Comparison of ENCODE assay signal across 18 cellular contexts in genomic region chr17:39639566-39640458, GRCh38. TPM values are rescaled to one million over a fixed set of nuclear protein-coding genes. Genes with fewer than 3 reads are reported as not detected.
DNase-seq lines count a peak whose midpoint lies in the region; TF ChIP-seq lines count a peak whose summit lies in the region.
"Had no signal": no experiment of that assay in that cellular context is flagged by ENCODE, and none has a peak within 500 bp of the region (broad histone marks: within the 10 kb centered on the region; RNA-seq: fewer than 3 reads in every experiment).

No MANE protein-coding gene starts in this region.

- H3K4me1 ChIP-seq in adrenal gland (replicated peaks in 1 of 2) (peaks cover 62 to 85% of the 10 kb centered on the region in 2 donors), Peyer's patch (peaks cover 0 to 65% (median 16%) of the 10 kb centered on the region in 4 donors)

- no peak for TF ChIP-seq CTCF in adrenal gland (IDR thresholded peaks at IDR 0.05)
- TF ChIP-seq CTCF in mesothelial cell of epicardium (IDR thresholded peaks at IDR 0.05; ENCODE audit: unreplicated experiment) = no peak
- no peak for TF ChIP-seq CTCF in type B pancreatic cell (conservative IDR thresholded peaks at IDR 0.05)
- TF ChIP-seq CTCF in Peyer's patch (IDR thresholded peaks at IDR 0.05) = no peak

- H3K9me3 ChIP-seq in adrenal gland (replicated peaks in 1 of 3) = no peaks in the 10 kb centered on the region
- H3K9me3 ChIP-seq in Peyer's patch = no peaks in the 10 kb centered on the region
- H3K9me3 ChIP-seq: mucosa of descending colon, right atrium auricular region had no signal

- H3K36me3 Mint-ChIP-seq in activated naive CD8-positive, alpha-beta T cell = no peaks in the 10 kb centered on the region
- peaks cover 5% of the 10 kb centered on the region for H3K36me3 Mint-ChIP-seq in activated naive CD8-positive, alpha-beta T cell treated with anti-CD3 and anti-CD28 coated beads for 36 hours
- no peaks in the 10 kb centered on the region for H3K36me3 Mint-ChIP-seq in mesothelial cell of epicardium
- no peaks in the 10 kb centered on the region for H3K36me3 Mint-ChIP-seq in type B pancreatic cell

- H3K4me3 ChIP-seq in adrenal gland = peak overlapping the region in 1 of 4 donors; percentile 24
- no peak overlapping the region for H3K4me3 ChIP-seq in Peyer's patch
- H3K4me3 ChIP-seq: cardiac muscle cell, mucosa of descending colon, right atrium auricular region had no signal

- H3K4me1 Mint-ChIP-seq in activated naive CD8-positive, alpha-beta T cell (ENCODE audit: low read depth) = peaks cover 75% of the 10 kb centered on the region
- peaks cover 61% of the 10 kb centered on the region for H3K4me1 Mint-ChIP-seq in activated naive CD8-positive, alpha-beta T cell treated with anti-CD3 and anti-CD28 coated beads for 36 hours
- H3K4me1 Mint-ChIP-seq in mesothelial cell of epicardium (peaks cover 27% of the 10 kb centered on the region), type B pancreatic cell (ENCODE audit: unreplicated experiment) (peaks cover 45% of the 10 kb centered on the region)

- H3K9me3 Mint-ChIP-seq in activated naive CD8-positive, alpha-beta T cell (ENCODE audit: low read depth) = no peaks in the 10 kb centered on the region
- no peaks in the 10 kb centered on the region for H3K9me3 Mint-ChIP-seq in activated naive CD8-positive, alpha-beta T cell treated with anti-CD3 and anti-CD28 coated beads for 36 hours
- no peaks in the 10 kb centered on the region for H3K9me3 Mint-ChIP-seq in mesothelial cell of epicardium
- H3K9me3 Mint-ChIP-seq in type B pancreatic cell = no peaks in the 10 kb centered on the region
- H3K9me3 Mint-ChIP-seq: activated CD4-positive, alpha-beta T cell treated with anti-CD3 and anti-CD28 coated beads, Interleukin-2, amount 10 ng/mL, durations not matched to agents 7 days and 5 days had no signal

- intact Hi-C loops in adrenal gland (cut with DNase I) = no loop called here

- H3K27me3 Mint-ChIP-seq in activated naive CD8-positive, alpha-beta T cell = no peaks in the 10 kb centered on the region
- H3K27me3 Mint-ChIP-seq in activated naive CD8-positive, alpha-beta T cell treated with anti-CD3 and anti-CD28 coated beads for 36 hours = no peaks in the 10 kb centered on the region
- H3K27me3 Mint-ChIP-seq in mesothelial cell of epicardium (ENCODE audit: low read depth) (no peaks in the 10 kb centered on the region), type B pancreatic cell (no peaks in the 10 kb centered on the region)
- H3K27me3 Mint-ChIP-seq: activated CD4-positive, alpha-beta T cell treated with anti-CD3 and anti-CD28 coated beads, Interleukin-2, amount 10 ng/mL, durations not matched to agents 7 days and 5 days had no signal

- no peak for DNase-seq in activated naive CD8-positive, alpha-beta T cell treated with anti-CD3 and anti-CD28 coated beads for 36 hours
- DNase-seq in adrenal gland = peak in 4 of 7 donors; percentile 44 to 64 (median 57)
- no peak for DNase-seq in mesothelial cell of epicardium (ENCODE audit: low spot score in 2 of 2, unreplicated experiment in 2 of 2)
- no peak for DNase-seq in type B pancreatic cell (ENCODE audit: extremely low spot score, unreplicated experiment)
- DNase-seq in HUDEP-2 (lab: John Stamatoyannopoulos, UW; ENCODE audit: unreplicated experiment in 76 of 76) = no peak
- no peak for DNase-seq in GDM1 (lab: John Stamatoyannopoulos, UW)
- DNase-seq in Peyer's patch = no peak
- DNase-seq: ACHN; activated CD4-positive, alpha-beta T cell treated with anti-CD3 and anti-CD28 coated beads, Interleukin-2, amount 10 ng/mL, durations not matched to agents 7 days and 5 days; DMS153; mucosa of descending colon; stimulated activated CD4-positive, alpha-beta T cell treated with anti-CD3 and anti-CD28 coated beads, Interleukin-4, amount 100 ng/mL, for 24 hours; stimulated activated naive CD4-positive, alpha-beta T cell had no signal

- no peaks in the 10 kb centered on the region for H3K36me3 ChIP-seq in adrenal gland (replicated peaks in 1 of 2)
- H3K36me3 ChIP-seq in Peyer's patch = no peaks in the 10 kb centered on the region
- H3K36me3 ChIP-seq: cardiac muscle cell, right atrium auricular region had no signal

- peak overlapping the region; percentile 69 for H3K4me3 Mint-ChIP-seq in activated naive CD8-positive, alpha-beta T cell
- H3K4me3 Mint-ChIP-seq in activated naive CD8-positive, alpha-beta T cell treated with anti-CD3 and anti-CD28 coated beads for 36 hours = no peak overlapping the region
- H3K4me3 Mint-ChIP-seq in mesothelial cell of epicardium (peak overlapping the region; percentile 5), type B pancreatic cell (peak overlapping the region; percentile 29)
- H3K4me3 Mint-ChIP-seq: activated CD4-positive, alpha-beta T cell treated with anti-CD3 and anti-CD28 coated beads, Interleukin-2, amount 10 ng/mL, durations not matched to agents 7 days and 5 days had no signal

- H3K27me3 ChIP-seq in adrenal gland = no peaks in the 10 kb centered on the region
- no peaks in the 10 kb centered on the region for H3K27me3 ChIP-seq in Peyer's patch
- H3K27me3 ChIP-seq: cardiac muscle cell, right atrium auricular region had no signal

- peak overlapping the region; percentile 46 for H3K27ac Mint-ChIP-seq in activated naive CD8-positive, alpha-beta T cell
- H3K27ac Mint-ChIP-seq in activated naive CD8-positive, alpha-beta T cell treated with anti-CD3 and anti-CD28 coated beads for 36 hours = no peak overlapping the region
- H3K27ac Mint-ChIP-seq in mesothelial cell of epicardium (peak overlapping the region; percentile 17), type B pancreatic cell (no peak overlapping the region)
- H3K27ac Mint-ChIP-seq: activated CD4-positive, alpha-beta T cell treated with anti-CD3 and anti-CD28 coated beads, Interleukin-2, amount 10 ng/mL, durations not matched to agents 7 days and 5 days had no signal

- H3K27ac ChIP-seq in adrenal gland (peak overlapping the region in 3 of 5 donors; percentile 55 to 75 (median 58)), Peyer's patch (no peak overlapping the region)
- H3K27ac ChIP-seq: cardiac muscle cell, right atrium auricular region had no signal

- TF ChIP-seq POLR2A in adrenal gland (IDR thresholded peaks at IDR 0.05) (peak in 1 of 2 donors; percentile 36), Peyer's patch (IDR thresholded peaks at IDR 0.05) (no peak)

- 49 to 74% (median 61%) methylated on average over 10 to 11 of the region's 11 CpGs for WGBS in adrenal gland, 4 donors

RNA-seq across cellular contexts. Expression of gene STARD3, which starts 2.9 kb away (rescaled TPM):
- 10 to 100 TPM; 47.9 to 53.2 TPM for total RNA-seq in activated naive CD8-positive, alpha-beta T cell treated with anti-CD3 and anti-CD28 coated beads for 36 hours
- total RNA-seq in adrenal gland (100 to 1,000 TPM in 3 of 8 donors, 10 to 100 TPM in 5; 38.6 to 129 (median 85.9) TPM), mesothelial cell of epicardium (55.6 to 56.6 TPM (median 56.2 TPM) in 3 replicates), type B pancreatic cell (ENCODE audit: low replicate concordance) (52.0 and 62.0 TPM in 2 replicates), Peyer's patch (100 to 1,000 TPM; 102 to 212 (median 145) TPM)
- polyA plus RNA-seq in adrenal gland = 100 to 1,000 TPM; 101 to 220 (median 102) TPM

RNA-seq across cellular contexts. Expression of gene PPP1R1B, which starts 13.1 kb away (rescaled TPM):
- not detected for total RNA-seq in activated naive CD8-positive, alpha-beta T cell treated with anti-CD3 and anti-CD28 coated beads for 36 hours
- total RNA-seq in adrenal gland (10 to 100 TPM in 3 of 8 donors, 1 to 10 TPM in 2, under 1 TPM in 2, not detected in 1; 0.32 to 39.7 (median 3.2) TPM), mesothelial cell of epicardium (0.58 to 0.75 TPM (median 0.75 TPM) in 3 replicates), type B pancreatic cell (ENCODE audit: low replicate concordance) (1.8 and 3.7 TPM in 2 replicates), Peyer's patch (100 to 1,000 TPM in 3 of 4 donors, 10 to 100 TPM in 1; 71.8 to 161 (median 125) TPM)
- polyA plus RNA-seq in adrenal gland = 10 to 100 TPM; 37.5 to 58.0 (median 46.9) TPM
- total RNA-seq: activated CD4-positive, alpha-beta T cell treated with anti-CD3 and anti-CD28 coated beads, Interleukin-2, amount 10 ng/mL, durations not matched to agents 7 days and 5 days; T-helper 2 cell treated with Interferon-gamma antibody and Interleukin-4, amounts not matched to agents 100 ng/mL and 5 ng/mL, for 36 hours had no signal

RNA-seq across cellular contexts. Expression of gene TCAP, which starts 25.3 kb away (rescaled TPM):
- total RNA-seq in activated naive CD8-positive, alpha-beta T cell treated with anti-CD3 and anti-CD28 coated beads for 36 hours = under 1 TPM; 0.78 to 0.89 TPM
- total RNA-seq in adrenal gland (10 to 100 TPM in 1 of 8 donors, 1 to 10 TPM in 4, under 1 TPM in 2, not detected in 1; 0.78 to 13.6 (median 1.5) TPM), mesothelial cell of epicardium (1.6 to 3.0 TPM (median 2.3 TPM) in 3 replicates), type B pancreatic cell (ENCODE audit: low replicate concordance) (1.5 and 2.4 TPM in 2 replicates), Peyer's patch (1 to 10 TPM in 2 of 4 donors, under 1 TPM in 1, not detected in 1; 0.53 to 1.9 (median 1.1) TPM)
- 10 to 100 TPM in 1 of 3 donors, 1 to 10 TPM in 1, under 1 TPM in 1; 0.92 to 13.4 (median 2.9) TPM for polyA plus RNA-seq in adrenal gland

RNA-seq across cellular contexts. Expression of gene PNMT, which starts 28.4 kb away (rescaled TPM):
- total RNA-seq in activated naive CD8-positive, alpha-beta T cell treated with anti-CD3 and anti-CD28 coated beads for 36 hours = not detected
- 100 to 1,000 TPM in 3 of 8 donors, 10 to 100 TPM in 1, 1 to 10 TPM in 2, under 1 TPM in 1, not detected in 1; 0.47 to 366 (median 11.4) TPM for total RNA-seq in adrenal gland
- 100 to 1,000 TPM; 185 to 593 (median 477) TPM for polyA plus RNA-seq in adrenal gland
- 1.7 to 2.1 TPM (median 1.7 TPM) in 3 replicates for total RNA-seq in mesothelial cell of epicardium
- total RNA-seq in type B pancreatic cell (ENCODE audit: low replicate concordance) = 3.3 and 5.4 TPM in 2 replicates
- total RNA-seq in Peyer's patch = 10 to 100 TPM in 1 of 4 donors, 1 to 10 TPM in 3; 1.4 to 28.1 (median 1.8) TPM
- total RNA-seq: T-helper 2 cell treated with Interferon-gamma antibody and Interleukin-4, amounts not matched to agents 100 ng/mL and 5 ng/mL, for 36 hours had no signal
- polyA plus RNA-seq: keratinocyte had no signal

RNA-seq across cellular contexts. Expression of gene NEUROD2, which starts 32.1 kb away (rescaled TPM):
- total RNA-seq in activated naive CD8-positive, alpha-beta T cell treated with anti-CD3 and anti-CD28 coated beads for 36 hours = not detected
- total RNA-seq in adrenal gland (not detected), mesothelial cell of epicardium (0.09 TPM in 1 of 3 replicates, not detected in the others), type B pancreatic cell (ENCODE audit: low replicate concordance) (not detected in 2 replicates), Peyer's patch (not detected)
- polyA plus RNA-seq in adrenal gland = under 1 TPM in 1 of 3 donors, not detected in 2; 0.08 TPM
- total RNA-seq: activated CD4-positive, alpha-beta T cell treated with anti-CD3 and anti-CD28 coated beads, Interleukin-2, amount 10 ng/mL, durations not matched to agents 7 days and 5 days; cardiac muscle cell; right atrium auricular region; T-helper 2 cell treated with Interferon-gamma antibody and Interleukin-4, amounts not matched to agents 100 ng/mL and 5 ng/mL, for 36 hours had no signal
- polyA plus RNA-seq: cardiac muscle cell, keratinocyte had no signal

Comparison
In these comparisons a context has a peak if more than half of its experiments do, and no peak if none do; other contexts are left out.
1. H3K27ac Mint-ChIP-seq: peak in activated naive CD8-positive, alpha-beta T cell (single experiment) and mesothelial cell of epicardium (single experiment); none in activated naive CD8-positive, alpha-beta T cell treated with anti-CD3 and anti-CD28 coated beads for 36 hours (single experiment) and type B pancreatic cell (single experiment).
2. DNase-seq: peak in adrenal gland (4 of 7); none in activated naive CD8-positive, alpha-beta T cell treated with anti-CD3 and anti-CD28 coated beads for 36 hours (single experiment), mesothelial cell of epicardium (0 of 2), type B pancreatic cell (single experiment), HUDEP-2 (0 of 76), GDM1 (single experiment) and Peyer's patch (0 of 3).
3. H3K27ac ChIP-seq: peak in adrenal gland (3 of 5); none in Peyer's patch (0 of 4).